ENCODE assay signal across 12 cellular contexts in genomic region chr3:197518794-197519451, GRCh38. TPM values are rescaled to one million over a fixed set of nuclear protein-coding genes. Genes with fewer than 3 reads are reported as not detected.
A peak's percentile ranks its signal among the peaks of the same experiment; 100 is the strongest.
DNase-seq lines count a peak whose midpoint lies in the region; ATAC-seq and TF ChIP-seq lines count a peak whose summit lies in the region.
"Had no signal": no experiment of that assay in that cellular context is flagged by ENCODE, and none has a peak within 500 bp of the region (broad histone marks: within the 10 kb centered on the region; RNA-seq: fewer than 3 reads in every experiment).

No MANE protein-coding gene starts in this region.

- H4K20me1 ChIP-seq in OCI-LY1 (ENCODE audit: insufficient read depth, low read length), result no peaks in the 10 kb centered on the region

- H3K27me3 ChIP-seq in OCI-LY1 (ENCODE audit: insufficient read depth, low read length), result no peaks in the 10 kb centered on the region

- ATAC-seq in natural killer cell treated with Interleukin-12 subunit alpha and Interleukin-12 subunit beta and Interleukin-15 and Interleukin-18, amount 100 ng/mL, for 72 hours, result no peak
- ATAC-seq in HG03095 (IDR thresholded peaks at IDR 0.05; ENCODE audit: unreplicated experiment) (no peak), HG03521 (IDR thresholded peaks at IDR 0.05; ENCODE audit: unreplicated experiment) (no peak)

- no peak overlapping the region for H3K9ac ChIP-seq in OCI-LY1 (ENCODE audit: low read length)

- H3K4me3 Mint-ChIP-seq in activated naive CD8-positive, alpha-beta T cell treated with anti-CD3 and anti-CD28 coated beads for 36 hours, result peak overlapping the region; percentile 30
- H3K4me3 Mint-ChIP-seq in natural killer cell treated with Interleukin-12 subunit alpha and Interleukin-12 subunit beta and Interleukin-15 and Interleukin-18, amount 100 ng/mL, for 72 hours, result peak overlapping the region; percentile 23

- peak overlapping the region; percentile 82 for H3K27ac Mint-ChIP-seq in activated naive CD8-positive, alpha-beta T cell treated with anti-CD3 and anti-CD28 coated beads for 36 hours
- peak overlapping the region; percentile 82 to 96 for H3K27ac Mint-ChIP-seq in natural killer cell treated with Interleukin-12 subunit alpha and Interleukin-12 subunit beta and Interleukin-15 and Interleukin-18, amount 100 ng/mL, for 72 hours

- peaks cover 27% of the 10 kb centered on the region for H3K36me3 ChIP-seq in OCI-LY1 (ENCODE audit: insufficient read depth, low read length)

- 0 out of 2 replicates have a peak overlapping the region, but pooled peaks have one; percentile 32 for H2AFZ ChIP-seq in OCI-LY1 (ENCODE audit: low read length)

- H3K4me2 ChIP-seq in OCI-LY1 (ENCODE audit: low read length), result no peak overlapping the region

- peaks cover 3% of the 10 kb centered on the region for H3K9me3 Mint-ChIP-seq in activated naive CD8-positive, alpha-beta T cell treated with anti-CD3 and anti-CD28 coated beads for 36 hours
- no peaks in the 10 kb centered on the region for H3K9me3 Mint-ChIP-seq in natural killer cell treated with Interleukin-12 subunit alpha and Interleukin-12 subunit beta and Interleukin-15 and Interleukin-18, amount 100 ng/mL, for 72 hours

- H3F3A ChIP-seq in OCI-LY1 (ENCODE audit: insufficient read depth, low read length), result 0 out of 2 replicates have a peak, but pooled peaks cover 5% of the 10 kb centered on the region

- H3K36me3 Mint-ChIP-seq in activated naive CD8-positive, alpha-beta T cell treated with anti-CD3 and anti-CD28 coated beads for 36 hours, result peaks cover 38% of the 10 kb centered on the region
- H3K36me3 Mint-ChIP-seq in natural killer cell treated with Interleukin-12 subunit alpha and Interleukin-12 subunit beta and Interleukin-15 and Interleukin-18, amount 100 ng/mL, for 72 hours, result peaks cover 5% of the 10 kb centered on the region

- no peak for TF ChIP-seq CTCF in OCI-LY1 (IDR thresholded peaks at IDR 0.05; ENCODE audit: low read length)

- H3K27ac ChIP-seq in OCI-LY1 (ENCODE audit: low read depth, low read length, poor library complexity, severe bottlenecking), result peak overlapping the region; percentile 67
- H3K27ac ChIP-seq: coronary artery, HL-60 had no signal

- no peaks in the 10 kb centered on the region for H3K79me2 ChIP-seq in OCI-LY1 (ENCODE audit: insufficient read depth, low read length)

- no peaks in the 10 kb centered on the region for H3K9me3 ChIP-seq in OCI-LY1 (ENCODE audit: low read length)

- peaks cover 8% of the 10 kb centered on the region for H3K4me1 ChIP-seq in OCI-LY1 (ENCODE audit: insufficient read depth, low read length, severe bottlenecking)

- intact Hi-C loops in cardiac septum (cut with DNase I), result no loop called here

- H3K4me3 ChIP-seq in OCI-LY1 (ENCODE audit: low read depth, low read length, poor library complexity, severe bottlenecking), result no peak overlapping the region
- H3K4me3 ChIP-seq: coronary artery had no signal

- DNase-seq in EH (ENCODE audit: low read depth) (peak; percentile 23), cardiac septum (ENCODE audit: low spot score) (no peak)
- DNase-seq in activated naive CD8-positive, alpha-beta T cell treated with anti-CD3 and anti-CD28 coated beads for 36 hours, result no peak
- no peak for DNase-seq in natural killer cell treated with Interleukin-12 subunit alpha and Interleukin-12 subunit beta and Interleukin-15 and Interleukin-18, amount 100 ng/mL, for 72 hours (ENCODE audit: low spot score)
- DNase-seq: DMS79 treated with DMSO at 0.1 percent for 48 hours, NCI-H1105 treated with DMSO at 0.1 percent for 48 hours, NCI-H774 had no signal

- no peaks in the 10 kb centered on the region for H3K9me2 ChIP-seq in OCI-LY1 (ENCODE audit: low read depth, low read length)

- peaks cover 13% of the 10 kb centered on the region for H3K4me1 Mint-ChIP-seq in activated naive CD8-positive, alpha-beta T cell treated with anti-CD3 and anti-CD28 coated beads for 36 hours
- H3K4me1 Mint-ChIP-seq in natural killer cell treated with Interleukin-12 subunit alpha and Interleukin-12 subunit beta and Interleukin-15 and Interleukin-18, amount 100 ng/mL, for 72 hours (ENCODE audit: low read depth in 2 of 2), result peaks cover 12 to 28% of the 10 kb centered on the region in 2 donors

- H3K27me3 Mint-ChIP-seq in activated naive CD8-positive, alpha-beta T cell treated with anti-CD3 and anti-CD28 coated beads for 36 hours, result no peaks in the 10 kb centered on the region
- H3K27me3 Mint-ChIP-seq in natural killer cell treated with Interleukin-12 subunit alpha and Interleukin-12 subunit beta and Interleukin-15 and Interleukin-18, amount 100 ng/mL, for 72 hours, result no peaks in the 10 kb centered on the region

RNA-seq across cellular contexts. Expression of gene BDH1, which starts 36.8 kb away (rescaled TPM):
- 10 to 100 TPM; 63.5 to 71.0 TPM for total RNA-seq in activated naive CD8-positive, alpha-beta T cell treated with anti-CD3 and anti-CD28 coated beads for 36 hours
- total RNA-seq in natural killer cell treated with Interleukin-12 subunit alpha and Interleukin-12 subunit beta and Interleukin-15 and Interleukin-18, amount 100 ng/mL, for 72 hours, result 100 to 1,000 TPM in 1 of 2 donors, 10 to 100 TPM in 1; 62.4 to 136 TPM
- 61.4 TPM for total RNA-seq in cardiac septum
